Comparison of ENCODE assay signal across 13 cellular contexts in genomic region chr9:109907810-109908458, GRCh38.
A peak's percentile ranks its signal among the peaks of the same experiment; 100 is the strongest.
DNase-seq lines count a peak whose midpoint lies in the region; ATAC-seq and TF ChIP-seq lines count a peak whose summit lies in the region.
"Had no signal": no experiment of that assay in that cellular context is flagged by ENCODE, and none has a peak within 500 bp of the region (broad histone marks: within the 10 kb centered on the region; RNA-seq: fewer than 3 reads in every experiment).

No MANE protein-coding gene starts in this region.

- peaks cover 16 to 94% (median 58%) of the 10 kb centered on the region in 12 donors for H3K4me1 ChIP-seq in heart left ventricle
- peaks cover 0 to 37% (median 17%) of the 10 kb centered on the region in 4 donors for H3K4me1 ChIP-seq in right lobe of liver
- peaks cover 12 to 58% (median 30%) of the 10 kb centered on the region in 4 donors for H3K4me1 ChIP-seq in transverse colon

- H3K27me3 ChIP-seq in heart left ventricle (no peaks in the 10 kb centered on the region), SU-DHL-6 (ENCODE audit: low read length) (no peaks in the 10 kb centered on the region), right lobe of liver (no peaks in the 10 kb centered on the region), transverse colon (no peaks in the 10 kb centered on the region)

- H3K79me2 ChIP-seq in SU-DHL-6 (ENCODE audit: insufficient read depth, low read length) = no peaks in the 10 kb centered on the region

- H3K9ac ChIP-seq in SU-DHL-6 (ENCODE audit: low read length) = peak overlapping the region; percentile 51

- TF ChIP-seq POLR2A in heart left ventricle (IDR thresholded peaks at IDR 0.05) = no peak
- TF ChIP-seq POLR2A in right lobe of liver (IDR thresholded peaks at IDR 0.05) = peak; percentile 13
- TF ChIP-seq POLR2A in transverse colon (IDR thresholded peaks at IDR 0.05) = no peak

- intact Hi-C loops in heart left ventricle (cut with DNase I) = loop anchor here in 6 of 10 donors (2.0 to 10.0 kb wide), 7 partner anchors 143 to 333 kb away; no protein-coding TSS in a partner anchor
- intact Hi-C loops in Right ventricle myocardium inferior (cut with DNase I) = loop anchor here (2.0 kb wide), 3 partner anchors 89 to 149 kb away; no protein-coding TSS in a partner anchor
- intact Hi-C loops in right lobe of liver (cut with DNase I) = loop anchor here (5.0 to 10.0 kb wide), 2 partner anchors 144 to 247 kb away; no protein-coding TSS in a partner anchor
- intact Hi-C loops in transverse colon (cut with DNase I; ENCODE audit: low total_unique reads) = no loop called here

- H3K9me3 ChIP-seq in heart left ventricle (no peaks in the 10 kb centered on the region), SU-DHL-6 (ENCODE audit: insufficient read depth, low read length) (no peaks in the 10 kb centered on the region), right lobe of liver (no peaks in the 10 kb centered on the region), transverse colon (no peaks in the 10 kb centered on the region)
- H3K9me3 ChIP-seq: A549 had no signal

- peak overlapping the region; percentile 72 for H3K4me2 ChIP-seq in SU-DHL-6 (ENCODE audit: low read depth, low read length, poor library complexity, severe bottlenecking)
- H3K4me2 ChIP-seq: A549 had no signal

- H3K4me3 ChIP-seq in heart left ventricle (no peak overlapping the region), SU-DHL-6 (ENCODE audit: insufficient read depth, low read length, poor library complexity, severe bottlenecking) (no peak overlapping the region), right lobe of liver (no peak overlapping the region), transverse colon (no peak overlapping the region)
- H3K4me3 ChIP-seq: A549 had no signal

- H3K36me3 ChIP-seq in heart left ventricle = no peaks in the 10 kb centered on the region
- H3K36me3 ChIP-seq in SU-DHL-6 (ENCODE audit: low read length) = no peaks in the 10 kb centered on the region
- H3K36me3 ChIP-seq in right lobe of liver = no peaks in the 10 kb centered on the region
- H3K36me3 ChIP-seq in transverse colon = no peaks in the 10 kb centered on the region

- H3K27ac ChIP-seq in heart left ventricle (peak overlapping the region; percentile 33 to 83 (median 72)), SU-DHL-6 (ENCODE audit: low read depth, low read length) (peak overlapping the region; percentile 99), right lobe of liver (peak overlapping the region; percentile 71 to 81 (median 75)), transverse colon (peak overlapping the region; percentile 39 to 69 (median 46))
- H3K27ac ChIP-seq: A549 had no signal

- no peaks in the 10 kb centered on the region for H4K20me1 ChIP-seq in SU-DHL-6 (ENCODE audit: low read depth, low read length)

- ATAC-seq in heart left ventricle (peak in 3 of 4 donors; percentile 4 to 36 (median 26)), Right ventricle myocardium inferior (no peak), right lobe of liver (peak; percentile 61 to 77 (median 65)), HG03135 (IDR thresholded peaks at IDR 0.05; ENCODE audit: unreplicated experiment) (no peak), GM18517 (IDR thresholded peaks at IDR 0.05; ENCODE audit: unreplicated experiment) (no peak)
- ATAC-seq: A549; activated CD8-positive, alpha-beta T cell treated with anti-CD3 and anti-CD28 coated beads for 36 hours had no signal

- TF ChIP-seq EP300 in transverse colon (IDR thresholded peaks at IDR 0.05; ENCODE audit: low read depth) = no peak

- no peak for TF ChIP-seq CTCF in heart left ventricle (IDR thresholded peaks at IDR 0.05)
- no peak for TF ChIP-seq CTCF in SU-DHL-6 (IDR thresholded peaks at IDR 0.05; ENCODE audit: insufficient read depth, low read length, poor library complexity, severe bottlenecking)
- no peak for TF ChIP-seq CTCF in right lobe of liver (IDR thresholded peaks at IDR 0.05)
- TF ChIP-seq CTCF in transverse colon (IDR thresholded peaks at IDR 0.05) = no peak

- peaks cover 79% of the 10 kb centered on the region for H3F3A ChIP-seq in SU-DHL-6 (ENCODE audit: insufficient read depth)

- in situ Hi-C loops in transverse colon (cut with MboI; ENCODE audit: low pct_ligation_motif_present in 1 of 4, low pct_unique_long_range_greater_than_20kb in 1 of 4, low sequenced_read_pairs in 3 of 4) = loop anchor here in 2 of 4 donors (10.0 kb wide), 1 partner anchor 147 kb away; no protein-coding TSS in a partner anchor

- no peak overlapping the region for H2AFZ ChIP-seq in SU-DHL-6 (ENCODE audit: low read depth, low read length, severe bottlenecking)

- H3K9me2 ChIP-seq in SU-DHL-6 (replicated peaks; ENCODE audit: insufficient read depth, low read length) = no peaks in the 10 kb centered on the region

- DNase-seq in heart left ventricle (no peak), Right ventricle myocardium inferior (ENCODE audit: missing footprints) (no peak), right lobe of liver (peak in 1 of 3 donors; percentile 64), transverse colon (no peak), iPS-NIHi11 (ENCODE audit: low spot score) (no peak)
- DNase-seq: activated CD8-positive, alpha-beta T cell treated with anti-CD3 and anti-CD28 coated beads for 36 hours; foreskin melanocyte; NCI-H187; stimulated activated CD4-positive, alpha-beta T cell treated with anti-CD3 and anti-CD28 coated beads, Interleukin-4, amount 100 ng/mL, for 1 hour had no signal

- 53 to 69% (median 65%) methylated on average over 4 of the region's 4 CpGs for WGBS in heart left ventricle, 4 donors
- 28% methylated on average over 4 of the region's 4 CpGs for WGBS in right lobe of liver (ENCODE audit: insufficient coverage, low coverage, low lambda C conversion rate, missing lambda C conversion rate)
- 54 to 58% methylated on average over 4 of the region's 4 CpGs for WGBS in transverse colon (ENCODE audit: low coverage in 1 of 2), 2 donors

Comparison
In these comparisons a context has a peak if more than half of its experiments do, and no peak if none do; other contexts are left out.
1. ATAC-seq: peak in heart left ventricle (3 of 4) and right lobe of liver (4 of 4); none in Right ventricle myocardium inferior (single experiment), HG03135 (single experiment) and GM18517 (single experiment).
2. H3K27ac ChIP-seq: peak in every context shown above with its lines; median percentile 99 in SU-DHL-6; 75 in right lobe of liver; 72 in heart left ventricle; 46 in transverse colon.